In the genomic region with DNA sequence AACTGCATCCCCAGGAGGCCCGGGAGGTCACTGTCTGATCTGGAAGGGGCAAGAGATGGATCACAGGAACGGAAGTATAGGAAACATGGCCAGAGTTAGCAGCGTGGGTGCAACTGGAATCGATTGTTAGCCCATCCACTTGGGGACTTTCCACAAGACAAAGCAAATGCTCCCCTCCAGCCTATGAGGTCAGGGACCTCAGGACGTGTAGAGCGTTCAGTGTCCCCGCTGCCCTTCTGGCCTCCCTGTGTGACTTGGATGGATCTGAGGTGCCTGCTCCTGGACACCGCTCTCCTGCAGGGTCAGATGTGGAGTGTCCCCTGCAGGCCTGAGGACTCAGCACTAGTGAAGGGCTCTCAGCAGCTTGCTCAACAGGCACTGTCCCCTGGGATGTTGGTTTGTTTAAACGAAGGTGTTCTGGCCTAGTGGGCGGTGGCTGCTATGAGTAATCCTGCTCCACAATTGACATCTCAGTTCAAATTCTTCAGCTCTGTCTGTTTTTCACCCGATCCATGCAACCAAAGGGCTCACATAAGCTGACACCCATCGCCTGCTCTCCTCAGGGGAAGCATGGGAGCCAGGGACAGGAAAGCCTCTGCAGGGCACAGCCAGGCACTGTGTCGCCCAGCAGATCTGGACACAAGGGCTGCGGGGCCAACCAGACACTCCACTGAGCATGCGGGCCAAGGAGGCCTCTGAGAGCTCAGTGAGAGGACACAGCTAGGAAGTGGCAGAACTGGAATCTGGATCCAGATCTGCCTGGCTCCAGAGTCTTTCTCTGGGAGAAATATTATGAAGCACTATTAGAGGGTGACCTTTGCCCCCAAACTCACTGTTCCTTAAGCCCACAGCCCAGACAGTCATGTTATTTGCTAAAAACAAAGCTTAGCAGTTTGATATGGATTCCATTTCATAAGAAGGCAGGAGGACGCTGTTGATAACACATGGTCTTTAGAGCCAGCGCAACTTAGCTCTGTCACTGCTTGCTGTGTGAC, we compare ENCODE assay signal across 8 cellular contexts.
A peak's percentile ranks its signal among the peaks of the same experiment; 100 is the strongest.
DNase-seq lines count a peak whose midpoint lies in the region; ATAC-seq and TF ChIP-seq lines count a peak whose summit lies in the region.

No MANE protein-coding gene starts in this region.

- H3K9me3 ChIP-seq in PC-3 (ENCODE audit: low read length) (no peaks in the 10 kb centered on the region), suprapubic skin (no peaks in the 10 kb centered on the region)

- no peaks in the 10 kb centered on the region for H3F3A ChIP-seq in PC-3 (ENCODE audit: low read length, unreplicated experiment)

- peak overlapping the region; percentile 55 for H2AFZ ChIP-seq in PC-3 (ENCODE audit: low read length)

- DNase-seq in activated T-cell treated with anti-CD3 and anti-CD28 coated beads, Interleukin-2, amount 50 U/mL, for 72 hours = no peak
- no peak for DNase-seq in activated T-cell treated with anti-CD3 and anti-CD28 coated beads, Interleukin-2, amount 50 U/mL, for 24 hours
- peak; percentile 70 for DNase-seq in PC-3
- DNase-seq in left cardiac atrium = peak; percentile 57
- DNase-seq in suprapubic skin (ENCODE audit: low spot score in 2 of 2) = peak in 1 of 2 donors; percentile 75
- DNase-seq in H7 = no peak
- no peak for DNase-seq in stimulated activated CD4-positive, alpha-beta T cell treated with anti-CD3 and anti-CD28 coated beads, Interleukin-2, amount 100 ng/mL, for 24 hours

- no peak overlapping the region for H3K4me3 Mint-ChIP-seq in activated T-cell treated with anti-CD3 and anti-CD28 coated beads, Interleukin-2, amount 50 U/mL, for 72 hours
- H3K4me3 Mint-ChIP-seq in activated T-cell treated with anti-CD3 and anti-CD28 coated beads, Interleukin-2, amount 50 U/mL, for 24 hours = no peak overlapping the region

- H3K27me3 Mint-ChIP-seq in activated T-cell treated with anti-CD3 and anti-CD28 coated beads, Interleukin-2, amount 50 U/mL, for 72 hours (ENCODE audit: low read depth) = peaks cover 9% of the 10 kb centered on the region
- H3K27me3 Mint-ChIP-seq in activated T-cell treated with anti-CD3 and anti-CD28 coated beads, Interleukin-2, amount 50 U/mL, for 24 hours = no peaks in the 10 kb centered on the region

- intact Hi-C loops in PC-3 (cut with micrococcal nuclease) (no loop called here), left cardiac atrium (cut with DNase I) (loop anchor here in 1 of 2 donors (10.0 kb wide), 2 partner anchors 71 to 89 kb away; no protein-coding TSS in a partner anchor)

- H3K27ac Mint-ChIP-seq in activated T-cell treated with anti-CD3 and anti-CD28 coated beads, Interleukin-2, amount 50 U/mL, for 72 hours = no peak overlapping the region
- no peak overlapping the region for H3K27ac Mint-ChIP-seq in activated T-cell treated with anti-CD3 and anti-CD28 coated beads, Interleukin-2, amount 50 U/mL, for 24 hours

- H3K27me3 ChIP-seq in PC-3 (ENCODE audit: low read length) (no peaks in the 10 kb centered on the region), suprapubic skin (no peaks in the 10 kb centered on the region), H7 (ENCODE audit: control insufficient read depth, insufficient read depth, low read length) (no peaks in the 10 kb centered on the region)

- H3K79me2 ChIP-seq in PC-3 (ENCODE audit: low read length) = no peaks in the 10 kb centered on the region

- POLR2A ChIA-PET in PC-3 (lab: Charles Lee; ENCODE audit: unreplicated experiment) = interaction anchor here (0.5 kb wide), 1 partner anchor 78 kb away, joined by 4 read pairs; a partner anchor contains a TSS

- ATAC-seq in activated T-cell treated with anti-CD3 and anti-CD28 coated beads, Interleukin-2, amount 50 U/mL, for 72 hours (replicated peaks in 1 of 2) = peak; percentile 37 to 62
- peak; percentile 89 for ATAC-seq in HG02852 (IDR thresholded peaks at IDR 0.05; ENCODE audit: unreplicated experiment)
- ATAC-seq in PC-3 = peak; percentile 94
- peak; percentile 35 to 55 for ATAC-seq in left cardiac atrium

- H3K36me3 ChIP-seq in PC-3 (ENCODE audit: low read depth, low read length) (no peaks in the 10 kb centered on the region), suprapubic skin (no peaks in the 10 kb centered on the region), H7 (replicated peaks; ENCODE audit: control insufficient read depth, insufficient read depth, low read length) (no peaks in the 10 kb centered on the region)

- no peaks in the 10 kb centered on the region for H3K36me3 Mint-ChIP-seq in activated T-cell treated with anti-CD3 and anti-CD28 coated beads, Interleukin-2, amount 50 U/mL, for 72 hours (ENCODE audit: insufficient read depth in 2 of 2)
- no peaks in the 10 kb centered on the region for H3K36me3 Mint-ChIP-seq in activated T-cell treated with anti-CD3 and anti-CD28 coated beads, Interleukin-2, amount 50 U/mL, for 24 hours (ENCODE audit: low read depth)

- H3K4me3 ChIP-seq in PC-3 (ENCODE audit: low read length) = no peak overlapping the region
- no peak overlapping the region for H3K4me3 ChIP-seq in suprapubic skin
- H3K4me3 ChIP-seq in H7 (ENCODE audit: insufficient read depth, low read depth, low read length) = no peak overlapping the region

- BruUV-seq in PC-3 (replicated peaks; lab: Mats Ljungman, UMichigan) = no TSS peak

- no peaks in the 10 kb centered on the region for H3K9me2 ChIP-seq in PC-3 (replicated peaks; ENCODE audit: low read length)

- CTCF ChIA-PET in PC-3 (lab: Charles Lee) = no interaction called here

- 62% methylated on average over 16 of the region's 17 CpGs for WGBS in suprapubic skin

- H3K4me1 Mint-ChIP-seq in activated T-cell treated with anti-CD3 and anti-CD28 coated beads, Interleukin-2, amount 50 U/mL, for 72 hours (ENCODE audit: low read depth) = no peaks in the 10 kb centered on the region
- H3K4me1 Mint-ChIP-seq in activated T-cell treated with anti-CD3 and anti-CD28 coated beads, Interleukin-2, amount 50 U/mL, for 24 hours (ENCODE audit: low read depth) = peaks cover 2% of the 10 kb centered on the region

- H3K27ac ChIP-seq in PC-3 (ENCODE audit: low read length) (no peak overlapping the region), suprapubic skin (peak overlapping the region; percentile 76)

- TF ChIP-seq CTCF in PC-3 (conservative IDR thresholded peaks at IDR 0.05; ENCODE audit: low read depth, low read length) (0 out of 2 replicates have a peak, but pooled peaks have one; percentile 9), suprapubic skin (IDR thresholded peaks at IDR 0.05) (peak in 1 of 2 donors; percentile 19)

- H3K4me2 ChIP-seq in PC-3 (ENCODE audit: low read length) = peak overlapping the region; percentile 24; the same call in 1 of the 2 replicates

- no peaks in the 10 kb centered on the region for H3K9me3 Mint-ChIP-seq in activated T-cell treated with anti-CD3 and anti-CD28 coated beads, Interleukin-2, amount 50 U/mL, for 72 hours
- H3K9me3 Mint-ChIP-seq in activated T-cell treated with anti-CD3 and anti-CD28 coated beads, Interleukin-2, amount 50 U/mL, for 24 hours = no peaks in the 10 kb centered on the region

- H3K4me1 ChIP-seq in PC-3 (ENCODE audit: insufficient read depth, low read length) = peaks cover 13% of the 10 kb centered on the region
- H3K4me1 ChIP-seq in suprapubic skin = peaks cover 19% of the 10 kb centered on the region

- no peaks in the 10 kb centered on the region for H4K20me1 ChIP-seq in PC-3 (ENCODE audit: low read length)

- no peak for TF ChIP-seq EP300 in suprapubic skin (IDR thresholded peaks at IDR 0.05)

- no peak for TF ChIP-seq POLR2A in suprapubic skin (IDR thresholded peaks at IDR 0.05)

- no peak overlapping the region for H3K9ac ChIP-seq in PC-3 (ENCODE audit: low read length)

Comparison
In these comparisons a context has a peak if more than half of its experiments do, and no peak if none do; other contexts are left out.
1. DNase-seq: peak in PC-3 (single experiment) and left cardiac atrium (single experiment); none in activated T-cell treated with anti-CD3 and anti-CD28 coated beads, Interleukin-2, amount 50 U/mL, for 72 hours (0 of 2), activated T-cell treated with anti-CD3 and anti-CD28 coated beads, Interleukin-2, amount 50 U/mL, for 24 hours (single experiment), H7 (single experiment) and stimulated activated CD4-positive, alpha-beta T cell treated with anti-CD3 and anti-CD28 coated beads, Interleukin-2, amount 100 ng/mL, for 24 hours (0 of 2).
2. Peak in every context shown above with its lines, with median percentiles within 50 percentile points of each other: ATAC-seq.